In genomic region chr17:78812849-78813248, GRCh38 we compare ENCODE assay signal across 17 cellular contexts. TPM values are rescaled to one million over a fixed set of nuclear protein-coding genes. Genes with fewer than 3 reads are reported as not detected.
DNase-seq lines count a peak whose midpoint lies in the region; ATAC-seq and TF ChIP-seq lines count a peak whose summit lies in the region.
"Had no signal": no experiment of that assay in that cellular context is flagged by ENCODE, and none has a peak within 500 bp of the region (broad histone marks: within the 10 kb centered on the region; RNA-seq: fewer than 3 reads in every experiment).

No MANE protein-coding gene starts in this region.

- peak in 1 of 2 donors; percentile 54 for ATAC-seq in right cardiac atrium
- ATAC-seq in GM21447 (IDR thresholded peaks at IDR 0.05; ENCODE audit: unreplicated experiment): no peak
- ATAC-seq: A549 had no signal

- no peak for TF ChIP-seq CTCF in uterus (IDR thresholded peaks at IDR 0.05)

- H3K27me3 ChIP-seq in right cardiac atrium (ENCODE audit: control insufficient read depth, insufficient read depth) (no peaks in the 10 kb centered on the region), uterus (no peaks in the 10 kb centered on the region)
- H3K27me3 ChIP-seq: brain microvascular endothelial cell had no signal

- CTCF ChIA-PET in activated naive CD4-positive, alpha-beta T cell treated with anti-CD3 and anti-CD28 coated beads for 36 hours (lab: Charles Lee): no interaction called here

- H3K9me3 ChIP-seq in right cardiac atrium (ENCODE audit: control insufficient read depth, low read length): no peaks in the 10 kb centered on the region
- no peaks in the 10 kb centered on the region for H3K9me3 ChIP-seq in uterus
- H3K9me3 ChIP-seq: A549 had no signal

- H3K27ac ChIP-seq in right cardiac atrium (ENCODE audit: low read length) (peak overlapping the region; percentile 30), uterus (peak overlapping the region; percentile 32 to 64)
- H3K27ac ChIP-seq: A549, brain microvascular endothelial cell, PC-9 had no signal

- H3K9me3 Mint-ChIP-seq in activated naive CD4-positive, alpha-beta T cell treated with anti-CD3 and anti-CD28 coated beads for 36 hours: no peaks in the 10 kb centered on the region
- H3K9me3 Mint-ChIP-seq: CD14-positive monocyte, type B pancreatic cell had no signal

- H3K4me3 Mint-ChIP-seq in activated naive CD4-positive, alpha-beta T cell treated with anti-CD3 and anti-CD28 coated beads for 36 hours: no peak overlapping the region
- H3K4me3 Mint-ChIP-seq: CD14-positive monocyte, type B pancreatic cell had no signal

- H3K4me3 ChIP-seq in right cardiac atrium (ENCODE audit: low read length): no peak overlapping the region
- H3K4me3 ChIP-seq in uterus: no peak overlapping the region
- H3K4me3 ChIP-seq: A549, PC-9 had no signal

- no peaks in the 10 kb centered on the region for H3K36me3 ChIP-seq in uterus

- TF ChIP-seq POLR2A in uterus (IDR thresholded peaks at IDR 0.05): no peak

- no peaks in the 10 kb centered on the region for H3K27me3 Mint-ChIP-seq in activated naive CD4-positive, alpha-beta T cell treated with anti-CD3 and anti-CD28 coated beads for 36 hours (ENCODE audit: low read depth)
- H3K27me3 Mint-ChIP-seq: type B pancreatic cell had no signal

- H3K4me1 Mint-ChIP-seq in activated naive CD4-positive, alpha-beta T cell treated with anti-CD3 and anti-CD28 coated beads for 36 hours (ENCODE audit: low read depth): peaks cover 24% of the 10 kb centered on the region
- H3K4me1 Mint-ChIP-seq: CD14-positive monocyte had no signal

- no peak for DNase-seq in activated naive CD4-positive, alpha-beta T cell treated with anti-CD3 and anti-CD28 coated beads for 36 hours
- DNase-seq in activated naive CD4-positive, alpha-beta T cell treated with Interleukin-2 at 50 U/mL for 16 hours: no peak
- peak; percentile 24 for DNase-seq in astrocyte of the hippocampus (ENCODE audit: low read depth, low spot score)
- peak in 1 of 3 donors; percentile 79 for DNase-seq in right cardiac atrium
- no peak for DNase-seq in uterus
- no peak for DNase-seq in NCI-H2029 (lab: John Stamatoyannopoulos, UW)
- DNase-seq in stimulated activated CD4-positive, alpha-beta T cell treated with anti-CD3 and anti-CD28 coated beads, Interleukin-2, amount 100 ng/mL, for 24 hours: no peak
- DNase-seq: brain microvascular endothelial cell; DMS79 treated with DMSO at 0.1 percent for 48 hours; NCI-H2107; NCI-H69; PC-9; stimulated activated CD4-positive, alpha-beta T cell treated with anti-CD3 and anti-CD28 coated beads, Interleukin-4, amount 100 ng/mL, for 4 hours had no signal

- peak overlapping the region; percentile 46 for H3K27ac Mint-ChIP-seq in activated naive CD4-positive, alpha-beta T cell treated with anti-CD3 and anti-CD28 coated beads for 36 hours
- H3K27ac Mint-ChIP-seq: type B pancreatic cell had no signal

- intact Hi-C loops in activated naive CD4-positive, alpha-beta T cell treated with anti-CD3 and anti-CD28 coated beads for 36 hours (cut with micrococcal nuclease): no loop called here
- intact Hi-C loops in right cardiac atrium (cut with DNase I) (no loop called here), uterus (cut with DNase I; ENCODE audit: low total_unique reads) (no loop called here)

- H3K4me1 ChIP-seq in right cardiac atrium (ENCODE audit: control insufficient read depth, insufficient read depth, low read length): peaks cover 7% of the 10 kb centered on the region
- peaks cover 0 to 5% of the 10 kb centered on the region in 2 donors for H3K4me1 ChIP-seq in uterus
- H3K4me1 ChIP-seq: A549 had no signal

- H3K36me3 Mint-ChIP-seq in activated naive CD4-positive, alpha-beta T cell treated with anti-CD3 and anti-CD28 coated beads for 36 hours (ENCODE audit: low read depth): peaks cover 63% of the 10 kb centered on the region

- 35% methylated on average over 8 of the region's 8 CpGs for WGBS in right cardiac atrium

RNA-seq across cellular contexts. Expression of gene USP36, which starts 27.8 kb away (rescaled TPM):
- 10 to 100 TPM; 65.3 to 68.7 TPM for total RNA-seq in activated naive CD4-positive, alpha-beta T cell treated with anti-CD3 and anti-CD28 coated beads for 36 hours
- total RNA-seq in right cardiac atrium: 10 to 100 TPM; 25.1 to 42.9 (median 29.0) TPM
- 16.2 TPM for polyA plus RNA-seq in right cardiac atrium
- 100 to 1,000 TPM in 1 of 4 donors, 10 to 100 TPM in 2, 1 to 10 TPM in 1; 6.5 to 102 (median 31.9) TPM for total RNA-seq in uterus

RNA-seq across cellular contexts. Expression of gene CYTH1, which starts 30.8 kb away (rescaled TPM):
- 100 to 1,000 TPM; 145 to 149 TPM for total RNA-seq in activated naive CD4-positive, alpha-beta T cell treated with anti-CD3 and anti-CD28 coated beads for 36 hours
- 10 to 100 TPM; 31.2 to 39.1 (median 36.7) TPM for total RNA-seq in right cardiac atrium
- 22.5 TPM for polyA plus RNA-seq in right cardiac atrium
- 10 to 100 TPM in 3 of 4 donors, 1 to 10 TPM in 1; 6.2 to 56.1 (median 44.3) TPM for total RNA-seq in uterus
